ENCODE assay signal across 23 cellular contexts in genomic region chr14:72882047-72882446, GRCh38. TPM values are rescaled to one million over a fixed set of nuclear protein-coding genes. Genes with fewer than 3 reads are reported as not detected.
A peak's percentile ranks its signal among the peaks of the same experiment; 100 is the strongest.
DNase-seq lines count a peak whose midpoint lies in the region; ATAC-seq, FAIRE-seq and TF ChIP-seq lines count a peak whose summit lies in the region.
"Had no signal": no experiment of that assay in that cellular context is flagged by ENCODE, and none has a peak within 500 bp of the region (broad histone marks: within the 10 kb centered on the region; RNA-seq: fewer than 3 reads in every experiment).

No MANE protein-coding gene starts in this region.

- no peak overlapping the region for H2BK120ac ChIP-seq in IMR-90 (ENCODE audit: low read depth, low read length)

- H3K27ac ChIP-seq in IMR-90 (ENCODE audit: insufficient read depth, low read length), result no peak overlapping the region
- no peak overlapping the region for H3K27ac ChIP-seq in endothelial cell of umbilical vein (ENCODE audit: insufficient read depth, low read depth, low read length)
- H3K27ac ChIP-seq in CD8-positive, alpha-beta T cell (ENCODE audit: low read depth, low read length), result no peak overlapping the region
- H3K27ac ChIP-seq: BLaER1, C4-2B had no signal

- no peak for TF ChIP-seq RAD21 in IMR-90 (IDR thresholded peaks at IDR 0.05; ENCODE audit: low read length)

- no peak overlapping the region for H3K4me2 ChIP-seq in IMR-90 (ENCODE audit: low read depth, low read length)
- H3K4me2 ChIP-seq in endothelial cell of umbilical vein (ENCODE audit: insufficient read depth, low read length), result no peak overlapping the region
- H3K4me2 ChIP-seq: BLaER1 had no signal

- no peaks in the 10 kb centered on the region for H3K9me3 ChIP-seq in IMR-90 (ENCODE audit: control insufficient read depth, insufficient read depth, low read length)
- no peaks in the 10 kb centered on the region for H3K9me3 ChIP-seq in endothelial cell of umbilical vein (replicated peaks; ENCODE audit: control insufficient read depth, insufficient read depth, low read length)
- H3K9me3 ChIP-seq in CD8-positive, alpha-beta T cell (ENCODE audit: low read length), result no peaks in the 10 kb centered on the region
- H3K9me3 ChIP-seq: BLaER1 had no signal

- H3K56ac ChIP-seq in IMR-90 (ENCODE audit: extremely low read depth, insufficient read depth, low read length), result no peak overlapping the region

- peaks cover 44 to 86% of the 10 kb centered on the region in 2 experiments for H3K79me1 ChIP-seq in IMR-90 (ENCODE audit: low read depth in 1 of 2, low read length in 2 of 2)

- intact Hi-C loops in natural killer cell (cut with micrococcal nuclease), result no loop called here
- intact Hi-C loops in IMR-90 (cut with micrococcal nuclease), result no loop called here
- intact Hi-C loops in endothelial cell of umbilical vein (cut with micrococcal nuclease), result no loop called here
- intact Hi-C loops in CD8-positive, alpha-beta T cell (cut with DNase I, micrococcal nuclease), result no loop called here

- H3K4me1 ChIP-seq in IMR-90 (ENCODE audit: control insufficient read depth, insufficient read depth, low read length), result peaks cover 6% of the 10 kb centered on the region
- peaks cover 18% of the 10 kb centered on the region for H3K4me1 ChIP-seq in endothelial cell of umbilical vein (ENCODE audit: control insufficient read depth, extremely low read depth, insufficient read depth, low read length)
- H3K4me1 ChIP-seq in CD8-positive, alpha-beta T cell (ENCODE audit: insufficient read depth, low read length), result no peaks in the 10 kb centered on the region
- H3K4me1 ChIP-seq: BLaER1 had no signal

- H2AK5ac ChIP-seq in IMR-90 (ENCODE audit: low read depth, low read length), result no peak overlapping the region

- H3K27me3 ChIP-seq in IMR-90 (ENCODE audit: control insufficient read depth, insufficient read depth, low read length) (no peaks in the 10 kb centered on the region), endothelial cell of umbilical vein (ENCODE audit: control insufficient read depth in 2 of 2, insufficient read depth in 2 of 2, low read length in 2 of 2) (no peaks in the 10 kb centered on the region)
- H3K27me3 ChIP-seq in CD8-positive, alpha-beta T cell (ENCODE audit: insufficient read depth, low read length), result no peaks in the 10 kb centered on the region
- H3K27me3 ChIP-seq: BLaER1 had no signal

- in situ Hi-C loops in IMR-90 (cut with MboI; ENCODE audit: low sequenced_read_pairs), result no loop called here

- H3K79me2 ChIP-seq in endothelial cell of umbilical vein (ENCODE audit: control insufficient read depth, insufficient read depth, low read length), result peaks cover 24% of the 10 kb centered on the region

- no peak overlapping the region for H2AFZ ChIP-seq in IMR-90 (replicated peaks; ENCODE audit: low read length, poor library complexity)
- no peak overlapping the region for H2AFZ ChIP-seq in endothelial cell of umbilical vein (ENCODE audit: low read depth, low read length)

- peak; percentile 48 for FAIRE-seq in endothelial cell of umbilical vein (lab: Jason Lieb, UNC)
- FAIRE-seq: GM12891, GM18507 had no signal

- DNase-seq in natural killer cell treated with Interleukin-12 subunit alpha and Interleukin-12 subunit beta and Interleukin-15 and Interleukin-18, amount 100 ng/mL, for 72 hours (ENCODE audit: low spot score), result no peak
- DNase-seq in natural killer cell (no peak), IMR-90 (no peak), endothelial cell of umbilical vein (ENCODE audit: low read depth, low spot score) (no peak), COLO668 (lab: John Stamatoyannopoulos, UW; ENCODE audit: unreplicated experiment) (no peak), HuH-7.5 (ENCODE audit: low spot score) (no peak)
- no peak for DNase-seq in CD8-positive, alpha-beta T cell
- DNase-seq: Calu3; CD4-positive, CD25-positive, alpha-beta regulatory T cell; CD8-positive, alpha-beta memory T cell; COR-L47; DMS53; DMS79 treated with DMSO at 0.1 percent for 48 hours; GF-D8; GOT3; H7; HCEC 1CT had no signal

- H4K8ac ChIP-seq in IMR-90 (ENCODE audit: low read depth in 2 of 2, low read length in 2 of 2), result no peak overlapping the region

- no TSS peak for BruUV-seq in IMR-90 (replicated peaks; lab: Mats Ljungman, UMichigan)
- BruUV-seq in endothelial cell of umbilical vein (replicated peaks; lab: Mats Ljungman, UMichigan), result no TSS peak

- WGBS in IMR-90 (ENCODE audit: extremely low coverage in 2 of 2, insufficient read length in 1 of 2), 2 experiments, result no CpG with 5 or more reads among the region's 1 CpG

- no peak overlapping the region for H4K5ac ChIP-seq in IMR-90 (ENCODE audit: low read depth, low read length)

- H4K20me1 ChIP-seq in IMR-90 (ENCODE audit: insufficient read depth, low read length), result peaks cover 47% of the 10 kb centered on the region
- H4K20me1 ChIP-seq in endothelial cell of umbilical vein (replicated peaks; ENCODE audit: control insufficient read depth, extremely low read depth, insufficient read depth, low read length), result no peaks in the 10 kb centered on the region
- H4K20me1 ChIP-seq: BLaER1 had no signal

- peak overlapping the region; percentile 26 for H3K4me3 Mint-ChIP-seq in natural killer cell treated with Interleukin-12 subunit alpha and Interleukin-12 subunit beta and Interleukin-15 and Interleukin-18, amount 100 ng/mL, for 72 hours
- no peak overlapping the region for H3K4me3 Mint-ChIP-seq in natural killer cell
- H3K4me3 Mint-ChIP-seq in CD8-positive, alpha-beta T cell, result no peak overlapping the region
- H3K4me3 Mint-ChIP-seq: B cell; CD8-positive, alpha-beta memory T cell had no signal

- H3K9ac ChIP-seq in IMR-90 (ENCODE audit: low read depth, low read length) (no peak overlapping the region), endothelial cell of umbilical vein (replicated peaks; ENCODE audit: extremely low read depth, insufficient read depth, low read length) (no peak overlapping the region)
- H3K9ac ChIP-seq: BLaER1 had no signal

- H3K4me1 Mint-ChIP-seq in natural killer cell treated with Interleukin-12 subunit alpha and Interleukin-12 subunit beta and Interleukin-15 and Interleukin-18, amount 100 ng/mL, for 72 hours (ENCODE audit: low read depth in 2 of 2), result peaks cover 45 to 56% of the 10 kb centered on the region in 2 donors
- H3K4me1 Mint-ChIP-seq in natural killer cell, result peaks cover 23 to 35% of the 10 kb centered on the region in 2 donors
- no peaks in the 10 kb centered on the region for H3K4me1 Mint-ChIP-seq in CD8-positive, alpha-beta T cell (ENCODE audit: low read depth)

- H3K18ac ChIP-seq in IMR-90 (ENCODE audit: low read depth, low read length), result no peak overlapping the region

- CTCF ChIA-PET in IMR-90 (lab: Yijun Ruan, JAX) (no interaction called here), endothelial cell of umbilical vein (lab: Charles Lee) (interaction anchor here (0.6 kb wide), 1 partner anchor 368 kb away, joined by 3 read pairs; no protein-coding TSS in a partner anchor)
- CTCF ChIA-PET in CD8-positive, alpha-beta T cell (lab: Charles Lee), result interaction anchor here (0.6 to 1.3 kb wide), 3 partner anchors 9 to 365 kb away, joined by 3 to 6 read pairs (median 4); no protein-coding TSS in a partner anchor

- no peak for TF ChIP-seq POLR2A in IMR-90 (IDR thresholded peaks at IDR 0.05; ENCODE audit: low read depth, low read length)
- TF ChIP-seq POLR2A in endothelial cell of umbilical vein (IDR thresholded peaks at IDR 0.05; ENCODE audit: low read depth, low read length), result no peak

- no peak overlapping the region for H4K91ac ChIP-seq in IMR-90 (ENCODE audit: insufficient read depth, low read depth, low read length)

- H3K4ac ChIP-seq in IMR-90 (ENCODE audit: low read depth, low read length), result no peak overlapping the region

- H2BK5ac ChIP-seq in IMR-90 (ENCODE audit: low read depth, low read length, poor library complexity, severe bottlenecking), result no peak overlapping the region

- H3K9me1 ChIP-seq in IMR-90 (ENCODE audit: insufficient read depth, low read length) (peaks cover 8% of the 10 kb centered on the region), endothelial cell of umbilical vein (replicated peaks; ENCODE audit: control insufficient read depth, extremely low read depth, insufficient read depth, low read length) (no peaks in the 10 kb centered on the region)

- dilution Hi-C loops in IMR-90 (cut with HindIII; ENCODE audit: low sequenced_read_pairs, unreplicated experiment) (no loop called here), endothelial cell of umbilical vein (cut with MboI; ENCODE audit: extremely low pct_ligation_motif_present, low sequenced_read_pairs) (no loop called here)

- H2BK15ac ChIP-seq in IMR-90 (ENCODE audit: low read depth, low read length), result no peak overlapping the region

- H3K36me3 Mint-ChIP-seq in natural killer cell treated with Interleukin-12 subunit alpha and Interleukin-12 subunit beta and Interleukin-15 and Interleukin-18, amount 100 ng/mL, for 72 hours, result peaks cover 10% of the 10 kb centered on the region
- no peaks in the 10 kb centered on the region for H3K36me3 Mint-ChIP-seq in natural killer cell
- no peaks in the 10 kb centered on the region for H3K36me3 Mint-ChIP-seq in CD8-positive, alpha-beta T cell
- H3K36me3 Mint-ChIP-seq: CD4-positive, CD25-positive, alpha-beta regulatory T cell; CD8-positive, alpha-beta memory T cell had no signal

- peaks cover under 1% of the 10 kb centered on the region for H3K9me3 Mint-ChIP-seq in natural killer cell treated with Interleukin-12 subunit alpha and Interleukin-12 subunit beta and Interleukin-15 and Interleukin-18, amount 100 ng/mL, for 72 hours
- no peaks in the 10 kb centered on the region for H3K9me3 Mint-ChIP-seq in natural killer cell
- peaks cover under 1% of the 10 kb centered on the region for H3K9me3 Mint-ChIP-seq in CD8-positive, alpha-beta T cell

- ATAC-seq in natural killer cell treated with Interleukin-12 subunit alpha and Interleukin-12 subunit beta and Interleukin-15 and Interleukin-18, amount 100 ng/mL, for 72 hours, result no peak
- ATAC-seq in natural killer cell (no peak), IMR-90 (ENCODE audit: low read depth) (no peak)
- ATAC-seq in CD8-positive, alpha-beta T cell, result no peak

- H3K23ac ChIP-seq in IMR-90 (ENCODE audit: low read depth, low read length), result no peak overlapping the region

- POLR2A ChIA-PET in IMR-90 (lab: Charles Lee; ENCODE audit: unreplicated experiment) (no interaction called here), endothelial cell of umbilical vein (lab: Charles Lee) (no interaction called here)
- POLR2A ChIA-PET in CD8-positive, alpha-beta T cell (lab: Charles Lee), result no interaction called here

- H3K14ac ChIP-seq in IMR-90 (replicated peaks; ENCODE audit: low read depth, low read length), result no peak overlapping the region

- H2AK9ac ChIP-seq in IMR-90 (replicated peaks; ENCODE audit: low read depth, low read length, poor library complexity), result no peak overlapping the region

- no peak overlapping the region for H2BK20ac ChIP-seq in IMR-90 (ENCODE audit: low read depth, low read length)

- no peak overlapping the region for H3K4me3 ChIP-seq in IMR-90 (ENCODE audit: insufficient read depth, low read depth, low read length)
- no peak overlapping the region for H3K4me3 ChIP-seq in endothelial cell of umbilical vein (replicated peaks in 1 of 3; ENCODE audit: insufficient read depth in 1 of 3, low read depth in 1 of 3, low read length in 3 of 3)
- H3K4me3 ChIP-seq in CD8-positive, alpha-beta T cell (ENCODE audit: low read depth, low read length), result no peak overlapping the region
- H3K4me3 ChIP-seq: BLaER1 had no signal

- peak overlapping the region in 1 of 2 donors; percentile 96 for H3K27ac Mint-ChIP-seq in natural killer cell treated with Interleukin-12 subunit alpha and Interleukin-12 subunit beta and Interleukin-15 and Interleukin-18, amount 100 ng/mL, for 72 hours
- H3K27ac Mint-ChIP-seq in natural killer cell, result no peak overlapping the region
- no peak overlapping the region for H3K27ac Mint-ChIP-seq in CD8-positive, alpha-beta T cell
- H3K27ac Mint-ChIP-seq: B cell; CD4-positive, CD25-positive, alpha-beta regulatory T cell; CD8-positive, alpha-beta memory T cell had no signal

- H3K36me3 ChIP-seq in IMR-90 (ENCODE audit: control insufficient read depth, insufficient read depth, low read length) (peaks cover 6% of the 10 kb centered on the region; the same call in 1 of the 2 replicates), endothelial cell of umbilical vein (ENCODE audit: control insufficient read depth in 2 of 2, extremely low read depth in 1 of 2, insufficient read depth in 2 of 2, low read length in 2 of 2) (no peaks in the 10 kb centered on the region)
- H3K36me3 ChIP-seq in CD8-positive, alpha-beta T cell (ENCODE audit: insufficient read depth, low read length), result no peaks in the 10 kb centered on the region
- H3K36me3 ChIP-seq: BLaER1 had no signal

- H3K27me3 Mint-ChIP-seq in natural killer cell treated with Interleukin-12 subunit alpha and Interleukin-12 subunit beta and Interleukin-15 and Interleukin-18, amount 100 ng/mL, for 72 hours, result peaks cover 0 to under 1% of the 10 kb centered on the region in 2 donors
- H3K27me3 Mint-ChIP-seq in natural killer cell (ENCODE audit: low read depth in 2 of 2), result peaks cover 14 to 15% of the 10 kb centered on the region in 2 donors
- peaks cover 3% of the 10 kb centered on the region for H3K27me3 Mint-ChIP-seq in CD8-positive, alpha-beta T cell (ENCODE audit: low read depth)
- H3K27me3 Mint-ChIP-seq: B cell had no signal

- TF ChIP-seq CTCF in natural killer cell (IDR thresholded peaks at IDR 0.05) (no peak), IMR-90 (conservative IDR thresholded peaks at IDR 0.05; ENCODE audit: low read depth, low read length) (no peak), endothelial cell of umbilical vein (IDR thresholded peaks at IDR 0.05; ENCODE audit: extremely low read depth in 1 of 2, insufficient read depth in 1 of 2, low read depth in 1 of 2, low read length in 2 of 2) (no peak)
- TF ChIP-seq CTCF in CD8-positive, alpha-beta T cell (IDR thresholded peaks at IDR 0.05), result no peak

RNA-seq across cellular contexts. Expression of gene DPF3, which starts 11.9 kb away (rescaled TPM):
- 10 to 100 TPM; 11.8 to 13.2 TPM for total RNA-seq in natural killer cell treated with Interleukin-12 subunit alpha and Interleukin-12 subunit beta and Interleukin-15 and Interleukin-18, amount 100 ng/mL, for 72 hours
- total RNA-seq in natural killer cell (1 to 10 TPM; 1.4 to 1.8 (median 1.4) TPM), IMR-90 (2012; rRNA removed) (32.8 and 48.9 TPM in 2 replicates), endothelial cell of umbilical vein (3.5 and 8.1 TPM in 2 replicates)
- polyA plus RNA-seq in IMR-90 (2012; rRNA removed) (30.5 and 37.7 TPM in 2 replicates), endothelial cell of umbilical vein (1.5 and 2.4 TPM in 2 replicates)
- polyA plus RNA-seq in IMR-90 (2012; cell fraction: cytosol; rRNA removed), result 9.5 and 12.3 TPM in 2 replicates
- 70.5 and 136 TPM in 2 replicates for polyA plus RNA-seq in IMR-90 (2012; cell fraction: nucleus; rRNA removed; ENCODE audit: low replicate concordance)
- 2.8 and 3.2 TPM in 2 replicates for polyA plus RNA-seq in endothelial cell of umbilical vein (2011; cell fraction: cytosol; rRNA removed)
- 15.0 and 23.9 TPM in 2 replicates for polyA plus RNA-seq in endothelial cell of umbilical vein (2011; cell fraction: nucleus; rRNA removed)
- 6.8 and 7.3 TPM in 2 replicates for polyA plus RNA-seq in endothelial cell of umbilical vein (2012)
- 5.5 and 11.8 TPM in 2 replicates for polyA minus RNA-seq in endothelial cell of umbilical vein
- not detected for polyA minus RNA-seq in endothelial cell of umbilical vein (2011; cell fraction: cytosol; rRNA and poly(A)+ RNA removed)
- 17.8 and 18.7 TPM in 2 replicates for polyA minus RNA-seq in endothelial cell of umbilical vein (2011; cell fraction: nucleus; rRNA and poly(A)+ RNA removed)
- total RNA-seq in CD8-positive, alpha-beta T cell, result under 1 TPM; 0.28 to 0.65 TPM
- total RNA-seq: G401 had no signal

RNA-seq across cellular contexts. Expression of gene DCAF4, which starts 44.2 kb away (rescaled TPM):
- total RNA-seq in natural killer cell treated with Interleukin-12 subunit alpha and Interleukin-12 subunit beta and Interleukin-15 and Interleukin-18, amount 100 ng/mL, for 72 hours, result 10 to 100 TPM; 15.1 to 20.6 TPM
- total RNA-seq in natural killer cell (10 to 100 TPM in 2 of 3 donors, 1 to 10 TPM in 1; 4.6 to 18.6 (median 16.5) TPM), IMR-90 (2012; rRNA removed) (24.7 and 29.4 TPM in 2 replicates), endothelial cell of umbilical vein (8.6 and 14.5 TPM in 2 replicates)
- polyA plus RNA-seq in IMR-90 (2012; rRNA removed) (22.8 and 28.8 TPM in 2 replicates), endothelial cell of umbilical vein (9.8 and 15.8 TPM in 2 replicates)
- 12.6 and 23.5 TPM in 2 replicates for polyA plus RNA-seq in IMR-90 (2012; cell fraction: cytosol; rRNA removed)
- polyA plus RNA-seq in IMR-90 (2012; cell fraction: nucleus; rRNA removed; ENCODE audit: low replicate concordance), result 35.2 and 102 TPM in 2 replicates
- polyA plus RNA-seq in endothelial cell of umbilical vein (2011; cell fraction: cytosol; rRNA removed), result 9.0 and 13.1 TPM in 2 replicates
- polyA plus RNA-seq in endothelial cell of umbilical vein (2011; cell fraction: nucleus; rRNA removed), result 26.9 and 36.0 TPM in 2 replicates
- 17.1 and 20.7 TPM in 2 replicates for polyA plus RNA-seq in endothelial cell of umbilical vein (2012)
- 16.5 and 19.0 TPM in 2 replicates for polyA minus RNA-seq in endothelial cell of umbilical vein
- 3.6 TPM for polyA minus RNA-seq in endothelial cell of umbilical vein (2011; cell fraction: cytosol; rRNA and poly(A)+ RNA removed)
- polyA minus RNA-seq in endothelial cell of umbilical vein (2011; cell fraction: nucleus; rRNA and poly(A)+ RNA removed), result 13.3 and 18.0 TPM in 2 replicates
- 10 to 100 TPM; 21.9 to 26.6 TPM for total RNA-seq in CD8-positive, alpha-beta T cell
